Comparison of ENCODE assay signal across 8 cellular contexts in the genomic region with DNA sequence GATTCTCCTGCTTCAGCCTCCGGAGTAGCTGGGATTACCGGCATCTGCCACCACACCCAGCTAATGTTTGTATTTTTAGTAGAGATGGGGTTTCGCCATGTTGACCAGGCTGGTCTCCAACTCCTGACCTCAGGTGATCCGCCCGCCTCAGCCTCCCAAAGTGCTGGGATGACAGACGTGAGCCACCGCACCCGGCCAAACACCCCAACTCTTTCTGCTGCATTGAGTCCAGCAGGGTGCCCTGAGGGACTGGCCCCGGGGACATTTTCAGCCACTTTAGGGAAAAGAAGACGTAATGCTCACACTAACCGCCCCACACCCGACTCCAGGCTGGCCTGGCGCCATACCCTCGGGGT. TPM values are rescaled to one million over a fixed set of nuclear protein-coding genes. Genes with fewer than 3 reads are reported as not detected.
DNase-seq lines count a peak whose midpoint lies in the region; ATAC-seq and TF ChIP-seq lines count a peak whose summit lies in the region.
"Not testable (repeated sequence)": the region's sequence is repeated elsewhere in the genome, so short reads cannot be mapped to it uniquely, and the experiment has no call there.

No MANE protein-coding gene starts in this region.

- not testable (repeated sequence) for H3K9me3 ChIP-seq in MM.1S (replicated peaks; ENCODE audit: insufficient read depth, low read length); esophagus squamous epithelium; muscle layer of colon (ENCODE audit: low read length); gastrocnemius medialis

- peak overlapping the region; percentile 58 for H3K4me3 Mint-ChIP-seq in Calu3 (ENCODE audit: low read depth, unreplicated experiment)
- H3K4me3 Mint-ChIP-seq in MCF 10A (ENCODE audit: unreplicated experiment): peak overlapping the region; percentile 68
- peak overlapping the region; percentile 84 for H3K4me3 Mint-ChIP-seq in type B pancreatic cell

- peaks cover 22% of the 10 kb centered on the region for H3K27me3 Mint-ChIP-seq in Calu3 (ENCODE audit: unreplicated experiment)
- H3K27me3 Mint-ChIP-seq in MCF 10A (ENCODE audit: insufficient read depth, unreplicated experiment); type B pancreatic cell: not testable (repeated sequence)

- H3K27me3 ChIP-seq in MM.1S (replicated peaks; ENCODE audit: insufficient read depth, low read length): peaks cover 92% of the 10 kb centered on the region
- H3K27me3 ChIP-seq in esophagus squamous epithelium; layer of hippocampus (ENCODE audit: control insufficient read depth, insufficient read depth, low read length); muscle layer of colon (ENCODE audit: control insufficient read depth in 1 of 2, insufficient read depth in 2 of 2, low read length in 2 of 2); gastrocnemius medialis: not testable (repeated sequence)

- ATAC-seq in gastrocnemius medialis: peak; percentile 22 to 31

- in situ Hi-C loops in gastrocnemius medialis (cut with MboI; ENCODE audit: low sequenced_read_pairs in 4 of 4): not testable (repeated sequence)

- not testable (repeated sequence) for H3K9me2 ChIP-seq in MM.1S (replicated peaks; ENCODE audit: insufficient read depth, low read length)

- not testable (repeated sequence) for DNase-seq in Calu3; MM.1S; MCF 10A (ENCODE audit: unreplicated experiment); esophagus squamous epithelium (lab: John Stamatoyannopoulos, UW); gastrocnemius medialis; type B pancreatic cell (ENCODE audit: extremely low spot score, unreplicated experiment)

- H2AFZ ChIP-seq in MM.1S (ENCODE audit: low read length): not testable (repeated sequence)

- TF ChIP-seq POLR2A in esophagus squamous epithelium (IDR thresholded peaks at IDR 0.05); gastrocnemius medialis (IDR thresholded peaks at IDR 0.05): not testable (repeated sequence)

- TF ChIP-seq CTCF in Calu3 (IDR thresholded peaks at IDR 0.05; ENCODE audit: unreplicated experiment); MM.1S (IDR thresholded peaks at IDR 0.05; ENCODE audit: low read length); MCF 10A (IDR thresholded peaks at IDR 0.05; ENCODE audit: unreplicated experiment); esophagus squamous epithelium (IDR thresholded peaks at IDR 0.05); gastrocnemius medialis (IDR thresholded peaks at IDR 0.05 in 4 of 5, conservative IDR thresholded peaks at IDR 0.05 in 1 of 5); type B pancreatic cell (conservative IDR thresholded peaks at IDR 0.05): not testable (repeated sequence)

- intact Hi-C loops in Calu3 (cut with micrococcal nuclease; ENCODE audit: unreplicated experiment); esophagus squamous epithelium (cut with DNase I): not testable (repeated sequence)
- intact Hi-C loops in MCF 10A (cut with micrococcal nuclease): loop anchor here (5.0 kb wide), 1 partner anchor 89 kb away; a partner anchor contains a TSS
- intact Hi-C loops in gastrocnemius medialis (cut with DNase I; ENCODE audit: low total_unique reads): loop anchor here (1.0 to 2.0 kb wide), 3 partner anchors 19 to 80 kb away; no protein-coding TSS in a partner anchor

- H3K27ac ChIP-seq in MM.1S (ENCODE audit: low read length): not testable (repeated sequence)
- H3K27ac ChIP-seq in esophagus squamous epithelium: peak overlapping the region; percentile 70 to 86 (median 80)
- peak overlapping the region; percentile 42 for H3K27ac ChIP-seq in layer of hippocampus (ENCODE audit: low read depth, low read length)
- peak overlapping the region; percentile 13 for H3K27ac ChIP-seq in muscle layer of colon (ENCODE audit: low read depth, low read length)
- peak overlapping the region; percentile 79 to 88 (median 86) for H3K27ac ChIP-seq in gastrocnemius medialis

- POLR2A ChIA-PET in MCF 10A (lab: Yijun Ruan, JAX): interaction anchor here (0.7 to 2.2 kb wide), 6 partner anchors 13 to 86 kb away, joined by 3 to 14 read pairs (median 4); a partner anchor contains a TSS

- not testable (repeated sequence) for H3K79me2 ChIP-seq in MM.1S (ENCODE audit: low read length)

- H4K20me1 ChIP-seq in MM.1S (ENCODE audit: insufficient read depth, low read length): not testable (repeated sequence)

- peak overlapping the region; percentile 58; the same call in 1 of the 2 replicates for H3K4me2 ChIP-seq in MM.1S (ENCODE audit: low read depth, low read length)

- H3K4me1 Mint-ChIP-seq in Calu3 (ENCODE audit: low read depth, unreplicated experiment) (peaks cover 18% of the 10 kb centered on the region), MCF 10A (ENCODE audit: insufficient read depth, unreplicated experiment) (peaks cover 22% of the 10 kb centered on the region), type B pancreatic cell (ENCODE audit: unreplicated experiment) (peaks cover 36% of the 10 kb centered on the region)

- H3K27ac Mint-ChIP-seq in Calu3 (ENCODE audit: unreplicated experiment) (peak overlapping the region; percentile 64), MCF 10A (ENCODE audit: low read depth, unreplicated experiment) (peak overlapping the region; percentile 32), type B pancreatic cell (peak overlapping the region; percentile 97)

- not testable (repeated sequence) for H3K9ac ChIP-seq in MM.1S (ENCODE audit: low read length); muscle layer of colon (ENCODE audit: low read length)

- H3K4me1 ChIP-seq in MM.1S (ENCODE audit: low read length): not testable (repeated sequence)
- H3K4me1 ChIP-seq in esophagus squamous epithelium (peaks cover 15 to 27% (median 20%) of the 10 kb centered on the region in 3 donors), muscle layer of colon (ENCODE audit: insufficient read depth, low read length) (peaks cover 17% of the 10 kb centered on the region), gastrocnemius medialis (peaks cover 19 to 25% of the 10 kb centered on the region in 2 donors)

- CTCF ChIA-PET in Calu3 (lab: Charles Lee): interaction anchor here (0.7 to 1.8 kb wide), 8 partner anchors 10 to 965 kb away, joined by 3 to 15 read pairs (median 4); a partner anchor contains a TSS
- CTCF ChIA-PET in MCF 10A (lab: Yijun Ruan, JAX): interaction anchor here (1.0 to 3.1 kb wide), 2 partner anchors 21 to 176 kb away, joined by 3 to 12 read pairs; no protein-coding TSS in a partner anchor

- not testable (repeated sequence) for H3K36me3 ChIP-seq in MM.1S (replicated peaks; ENCODE audit: insufficient read depth, low read length); esophagus squamous epithelium; muscle layer of colon (ENCODE audit: insufficient read depth, low read length); gastrocnemius medialis

- H3K36me3 Mint-ChIP-seq in Calu3 (ENCODE audit: insufficient read depth, unreplicated experiment): peaks cover 10% of the 10 kb centered on the region
- H3K36me3 Mint-ChIP-seq in MCF 10A (ENCODE audit: insufficient read depth, unreplicated experiment); type B pancreatic cell: not testable (repeated sequence)

- H3K4me3 ChIP-seq in MM.1S (ENCODE audit: low read length): not testable (repeated sequence)
- H3K4me3 ChIP-seq in esophagus squamous epithelium: peak overlapping the region in 3 of 4 donors; percentile 13 to 61 (median 34)
- peak overlapping the region; percentile 7 to 58 for H3K4me3 ChIP-seq in muscle layer of colon (ENCODE audit: low read depth in 1 of 2, low read length in 2 of 2)
- H3K4me3 ChIP-seq in gastrocnemius medialis: peak overlapping the region; percentile 50 to 65 (median 54)

- not testable (repeated sequence) for BruUV-seq in Calu3 (replicated peaks; lab: Mats Ljungman, UMichigan); MCF 10A (replicated peaks; lab: Mats Ljungman, UMichigan)

- WGBS in esophagus squamous epithelium, 2 donors: 32 to 64% methylated on average over 2 to 14 of the region's 14 CpGs

- not testable (repeated sequence) for H3K9me3 Mint-ChIP-seq in Calu3 (ENCODE audit: low read depth, unreplicated experiment); MCF 10A (ENCODE audit: unreplicated experiment); type B pancreatic cell

- not testable (repeated sequence) for H3F3A ChIP-seq in MM.1S (ENCODE audit: insufficient read depth, low read length)

RNA-seq across cellular contexts. Expression of a gene that starts 13.7 kb away (rescaled TPM):
- total RNA-seq in Calu3 (2022): 120 and 121 TPM in 2 replicates
- 98.2 and 108 TPM in 2 replicates for total RNA-seq in MCF 10A (2022)
- total RNA-seq in esophagus squamous epithelium: 10 to 100 TPM; 37.8 to 49.8 (median 45.3) TPM
- total RNA-seq in gastrocnemius medialis: 10 to 100 TPM; 24.5 to 56.5 (median 28.8) TPM
- total RNA-seq in type B pancreatic cell (ENCODE audit: low replicate concordance): 85.0 and 118 TPM in 2 replicates

Comparison
In these comparisons a context has a peak if more than half of its experiments do, and no peak if none do; other contexts are left out.
1. H3K27ac Mint-ChIP-seq: peak in every context shown above with its lines; median percentile 97 in type B pancreatic cell; 64 in Calu3; 32 in MCF 10A.